Comparison of ENCODE assay signal across 9 cellular contexts in genomic region chr12:72272731-72273498, GRCh38. TPM values are rescaled to one million over a fixed set of nuclear protein-coding genes. Genes with fewer than 3 reads are reported as not detected.
DNase-seq lines count a peak whose midpoint lies in the region; ATAC-seq and TF ChIP-seq lines count a peak whose summit lies in the region.
"Had no signal": no experiment of that assay in that cellular context is flagged by ENCODE, and none has a peak within 500 bp of the region (broad histone marks: within the 10 kb centered on the region; RNA-seq: fewer than 3 reads in every experiment).

No MANE protein-coding gene starts in this region.

- POLR2A ChIA-PET in CD8-positive, alpha-beta T cell (lab: Charles Lee): no interaction called here

- ATAC-seq in stimulated activated naive CD8-positive, alpha-beta T cell treated with anti-CD3 and anti-CD28 coated beads, Interleukin-15, Interleukin-2, amounts not matched to agents 100 U/mL and 50 U/mL, for 24 hours: peak; percentile 28
- no peak for ATAC-seq in CD8-positive, alpha-beta T cell
- ATAC-seq in HG03175 (IDR thresholded peaks at IDR 0.05; ENCODE audit: unreplicated experiment): no peak

- peaks cover 10% of the 10 kb centered on the region; the same call in 1 of the 2 replicates for H3K4me1 ChIP-seq in HAP-1
- no peaks in the 10 kb centered on the region for H3K4me1 ChIP-seq in CD8-positive, alpha-beta T cell (ENCODE audit: insufficient read depth, low read length)

- no peaks in the 10 kb centered on the region for H3K9me3 Mint-ChIP-seq in CD8-positive, alpha-beta T cell

- H3K4me1 Mint-ChIP-seq in CD8-positive, alpha-beta T cell (ENCODE audit: low read depth): peaks cover 2% of the 10 kb centered on the region

- H3K4me3 Mint-ChIP-seq in CD8-positive, alpha-beta T cell: no peak overlapping the region

- H3K27ac ChIP-seq in CD8-positive, alpha-beta T cell (ENCODE audit: low read depth, low read length): no peak overlapping the region

- H3K27me3 ChIP-seq in HAP-1 (ENCODE audit: low read depth): peaks cover 19% of the 10 kb centered on the region
- H3K27me3 ChIP-seq in CD8-positive, alpha-beta T cell (ENCODE audit: insufficient read depth, low read length): peaks cover 4% of the 10 kb centered on the region

- DNase-seq in HAP-1 (ENCODE audit: low spot score in 2 of 2) (peak; percentile 34 to 52), astrocyte of the cerebellum (ENCODE audit: low read depth) (no peak), iPS-NIHi7 (ENCODE audit: extremely low spot score) (peak; percentile 16), HUDEP-2 (lab: John Stamatoyannopoulos, UW; ENCODE audit: unreplicated experiment in 76 of 76) (no peak)
- no peak for DNase-seq in stimulated activated naive CD8-positive, alpha-beta T cell treated with anti-CD3 and anti-CD28 coated beads, Interleukin-15, Interleukin-2, amounts not matched to agents 100 U/mL and 50 U/mL, for 24 hours
- DNase-seq in CD8-positive, alpha-beta T cell: no peak
- no peak for DNase-seq in activated CD4-positive, alpha-beta T cell treated with anti-CD3 and anti-CD28 coated beads, Interleukin-2, amount 50 U/mL, for 48 hours

- no peak overlapping the region for H3K27ac Mint-ChIP-seq in CD8-positive, alpha-beta T cell

- intact Hi-C loops in CD8-positive, alpha-beta T cell (cut with DNase I, micrococcal nuclease): no loop called here

- H3K9me3 ChIP-seq in HAP-1: no peaks in the 10 kb centered on the region
- no peaks in the 10 kb centered on the region for H3K9me3 ChIP-seq in CD8-positive, alpha-beta T cell (ENCODE audit: low read length)

- H3K36me3 Mint-ChIP-seq in CD8-positive, alpha-beta T cell: no peaks in the 10 kb centered on the region

- CTCF ChIA-PET in CD8-positive, alpha-beta T cell (lab: Charles Lee): no interaction called here

- H3K4me3 ChIP-seq in HAP-1: peak overlapping the region; percentile 54
- peak overlapping the region; percentile 79 for H3K4me3 ChIP-seq in astrocyte of the cerebellum (ENCODE audit: low read depth, low read length)
- H3K4me3 ChIP-seq in CD8-positive, alpha-beta T cell (ENCODE audit: low read depth, low read length): no peak overlapping the region

- in situ Hi-C loops in HAP-1 (cut with MboI; ENCODE audit: low sequenced_read_pairs) (no loop called here), astrocyte of the cerebellum (cut with HindIII; ENCODE audit: low sequenced_read_pairs) (no loop called here)

- peak; percentile 14 for TF ChIP-seq CTCF in astrocyte of the cerebellum (IDR thresholded peaks at IDR 0.05; ENCODE audit: low read depth, low read length, missing control alignments)
- no peak for TF ChIP-seq CTCF in CD8-positive, alpha-beta T cell (IDR thresholded peaks at IDR 0.05)

- peaks cover 37% of the 10 kb centered on the region for H3K27me3 Mint-ChIP-seq in CD8-positive, alpha-beta T cell (ENCODE audit: low read depth)

- no peaks in the 10 kb centered on the region for H3K36me3 ChIP-seq in HAP-1 (replicated peaks)
- no peaks in the 10 kb centered on the region for H3K36me3 ChIP-seq in CD8-positive, alpha-beta T cell (ENCODE audit: insufficient read depth, low read length)

RNA-seq across cellular contexts. Expression of gene TRHDE, which starts 0.7 kb away (rescaled TPM):
- not detected for total RNA-seq in CD8-positive, alpha-beta T cell
- total RNA-seq: LHCN-M2 had no signal

Comparison
In these comparisons a context has a peak if more than half of its experiments do, and no peak if none do; other contexts are left out.
1. DNase-seq: peak in HAP-1 (2 of 2) and iPS-NIHi7 (single experiment); none in astrocyte of the cerebellum (single experiment), stimulated activated naive CD8-positive, alpha-beta T cell treated with anti-CD3 and anti-CD28 coated beads, Interleukin-15, Interleukin-2, amounts not matched to agents 100 U/mL and 50 U/mL, for 24 hours (single experiment), CD8-positive, alpha-beta T cell (0 of 7), HUDEP-2 (0 of 76) and activated CD4-positive, alpha-beta T cell treated with anti-CD3 and anti-CD28 coated beads, Interleukin-2, amount 50 U/mL, for 48 hours (0 of 2).